Comparison of ENCODE assay signal across 8 cellular contexts in the genomic region with DNA sequence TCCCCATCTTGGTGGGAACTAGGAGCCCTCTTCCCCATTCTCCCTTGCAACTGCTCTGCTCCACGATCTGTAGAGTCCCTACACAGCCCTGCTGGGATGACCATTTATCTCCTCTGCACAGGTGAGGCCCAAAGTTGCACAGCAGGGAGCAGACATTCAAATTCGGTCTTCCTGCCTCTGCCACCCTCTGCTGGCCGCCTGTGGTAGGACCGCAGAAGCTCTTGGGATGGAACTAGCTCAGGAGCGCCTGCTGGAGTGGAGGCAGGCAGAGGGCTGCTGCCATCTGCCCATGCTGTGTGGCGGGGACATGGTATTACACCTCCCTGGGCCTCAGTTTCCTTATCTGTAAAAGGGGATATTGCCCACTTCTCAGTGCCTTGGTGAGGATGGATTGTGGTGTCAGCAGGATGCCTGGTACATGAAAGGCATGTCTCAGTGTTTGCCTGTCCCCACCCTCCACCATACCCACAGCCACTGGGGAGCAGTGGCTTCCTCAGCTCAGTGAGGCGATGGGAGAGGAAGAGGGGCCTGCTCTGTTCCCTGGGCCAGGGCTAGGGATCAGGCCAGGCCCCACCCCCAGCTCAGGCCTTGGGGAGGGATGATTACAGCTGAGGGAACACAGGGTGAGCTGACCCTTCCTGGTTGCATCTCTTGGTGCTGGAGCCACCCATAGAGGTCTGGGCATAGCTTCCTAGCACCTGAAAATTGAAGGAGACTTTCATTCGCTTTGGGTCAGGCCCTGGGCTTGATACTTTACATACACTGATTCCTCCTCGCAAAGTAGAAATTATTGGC. TPM values are rescaled to one million over a fixed set of nuclear protein-coding genes. Genes with fewer than 3 reads are reported as not detected.
DNase-seq lines count a peak whose midpoint lies in the region; ATAC-seq and TF ChIP-seq lines count a peak whose summit lies in the region.

No MANE protein-coding gene starts in this region.

- no peaks in the 10 kb centered on the region for H3K4me1 ChIP-seq in lower lobe of right lung

- H3K27ac ChIP-seq in lower lobe of right lung, result no peak overlapping the region

- TF ChIP-seq CTCF in lower lobe of right lung (IDR thresholded peaks at IDR 0.05), result peak; percentile 96

- DNase-seq in Ammon's horn (ENCODE audit: low spot score), result peak; percentile 89
- peak; percentile 46 for DNase-seq in NCI-H526 treated with DMSO at 0.1 percent for 48 hours (lab: John Stamatoyannopoulos, UW)
- peak; percentile 85 to 86 for DNase-seq in activated CD4-positive, alpha-beta T cell treated with anti-CD3 and anti-CD28 coated beads, Interleukin-2, amount 50 U/mL, for 48 hours
- DNase-seq in dermis blood vessel endothelial cell, result peak; percentile 89
- peak; percentile 83 for DNase-seq in lower lobe of right lung
- peak; percentile 71 for DNase-seq in stimulated activated CD8-positive, alpha-beta memory T cell treated with anti-CD3 and anti-CD28 coated beads, Interleukin-15, amount 100 ng/mL, for 1 hour (ENCODE audit: low read depth)

- intact Hi-C loops in lower lobe of right lung (cut with DNase I), result no loop called here

- H3K27me3 ChIP-seq in lower lobe of right lung (ENCODE audit: low read depth), result no peaks in the 10 kb centered on the region

- no peaks in the 10 kb centered on the region for H3K36me3 ChIP-seq in lower lobe of right lung

- peak; percentile 77 for ATAC-seq in GM19025 (IDR thresholded peaks at IDR 0.05; ENCODE audit: low read depth, unreplicated experiment)
- ATAC-seq in HG03432 (IDR thresholded peaks at IDR 0.05; ENCODE audit: unreplicated experiment), result peak; percentile 86
- ATAC-seq in lower lobe of right lung, result peak; percentile 82 to 88

- no peak overlapping the region for H3K4me3 ChIP-seq in lower lobe of right lung

- H3K9me3 ChIP-seq in lower lobe of right lung, result no peaks in the 10 kb centered on the region

RNA-seq across cellular contexts. Expression of gene OMP, which starts 11.3 kb away (rescaled TPM):
- 0.47 TPM in 1 of 2 replicates, not detected in the other for total RNA-seq in dermis blood vessel endothelial cell
- total RNA-seq in lower lobe of right lung, result not detected

RNA-seq across cellular contexts. Expression of gene CAPN5, which starts 24.6 kb away (rescaled TPM):
- total RNA-seq in dermis blood vessel endothelial cell, result 5.6 and 8.5 TPM in 2 replicates
- total RNA-seq in lower lobe of right lung, result 7.2 TPM

RNA-seq across cellular contexts. Expression of gene MYO7A, which starts 36.7 kb away (rescaled TPM):
- 7.7 and 8.7 TPM in 2 replicates for total RNA-seq in dermis blood vessel endothelial cell
- total RNA-seq in lower lobe of right lung, result 5.5 TPM

RNA-seq across cellular contexts. Expression of gene B3GNT6, which starts 57.1 kb away (rescaled TPM):
- not detected in 2 replicates for total RNA-seq in dermis blood vessel endothelial cell
- total RNA-seq in lower lobe of right lung, result not detected
